Comparison of ENCODE assay signal across 10 cellular contexts in the genomic region with DNA sequence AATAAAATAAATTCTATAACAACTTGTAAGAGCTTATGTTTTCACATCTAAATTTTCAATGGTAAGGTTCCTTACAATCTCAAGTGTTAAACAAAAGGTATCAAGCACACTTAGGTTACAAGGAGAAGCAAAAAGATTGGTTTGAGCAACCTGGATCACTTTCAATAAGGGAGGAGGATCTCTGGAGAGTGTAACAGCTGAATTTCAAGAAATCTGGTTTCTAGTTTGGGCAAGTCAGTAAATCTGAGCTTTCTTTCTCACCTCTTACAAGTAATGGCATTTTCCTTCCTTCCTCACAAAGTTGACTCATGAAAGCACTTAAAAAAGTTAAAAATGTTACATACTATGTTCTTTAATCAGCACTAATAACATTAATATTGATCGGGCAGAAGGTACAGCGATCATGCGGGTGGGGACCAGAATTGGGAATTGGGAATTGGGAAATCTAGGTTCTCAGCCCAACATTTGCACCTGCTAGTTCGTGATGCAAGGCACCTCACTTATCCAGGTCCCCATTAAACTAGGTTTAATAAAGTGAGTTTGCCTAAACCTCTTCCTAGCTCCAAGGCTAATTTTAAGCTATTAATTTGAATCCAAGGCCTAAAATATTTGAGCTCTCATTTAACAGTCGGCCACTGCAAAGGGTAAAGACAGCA. TPM values are rescaled to one million over a fixed set of nuclear protein-coding genes. Genes with fewer than 3 reads are reported as not detected.
DNase-seq lines count a peak whose midpoint lies in the region; ATAC-seq and TF ChIP-seq lines count a peak whose summit lies in the region.
"Had no signal": no experiment of that assay in that cellular context is flagged by ENCODE, and none has a peak within 500 bp of the region (broad histone marks: within the 10 kb centered on the region; RNA-seq: fewer than 3 reads in every experiment).

No MANE protein-coding gene starts in this region.

- peaks cover 11% of the 10 kb centered on the region for H3K36me3 Mint-ChIP-seq in CD8-positive, alpha-beta T cell
- H3K36me3 Mint-ChIP-seq in natural killer cell treated with Interleukin-12 subunit alpha and Interleukin-12 subunit beta and Interleukin-15 and Interleukin-18, amount 100 ng/mL, for 72 hours: peaks cover 18% of the 10 kb centered on the region

- CTCF ChIA-PET in CD8-positive, alpha-beta T cell (lab: Charles Lee): interaction anchor here (0.7 to 1.4 kb wide), 4 partner anchors 15 to 45 kb away, joined by 3 to 5 read pairs (median 4); no protein-coding TSS in a partner anchor

- H3K4me3 Mint-ChIP-seq in CD8-positive, alpha-beta T cell: no peak overlapping the region
- peak overlapping the region; percentile 89 for H3K4me3 Mint-ChIP-seq in natural killer cell treated with Interleukin-12 subunit alpha and Interleukin-12 subunit beta and Interleukin-15 and Interleukin-18, amount 100 ng/mL, for 72 hours

- H3K36me3 ChIP-seq in CD8-positive, alpha-beta T cell (ENCODE audit: insufficient read depth, low read length): no peaks in the 10 kb centered on the region
- H3K36me3 ChIP-seq in MG63: peaks cover 69% of the 10 kb centered on the region

- no peak overlapping the region for H3K4me3 ChIP-seq in CD8-positive, alpha-beta T cell (ENCODE audit: low read depth, low read length)
- peak overlapping the region; percentile 82 for H3K4me3 ChIP-seq in MG63
- H3K4me3 ChIP-seq in coronary artery: peak overlapping the region; percentile 13

- intact Hi-C loops in CD8-positive, alpha-beta T cell (cut with DNase I, micrococcal nuclease): loop anchor here in 1 of 2 experiments (5.0 kb wide), 1 partner anchor 520 kb away; a partner anchor contains a TSS

- no peak for DNase-seq in CD8-positive, alpha-beta T cell
- DNase-seq in MG63: no peak
- DNase-seq in coronary artery (ENCODE audit: low spot score): no peak
- DNase-seq in natural killer cell treated with Interleukin-12 subunit alpha and Interleukin-12 subunit beta and Interleukin-15 and Interleukin-18, amount 100 ng/mL, for 72 hours (ENCODE audit: low spot score): no peak
- DNase-seq in inferior parietal cortex (ENCODE audit: extremely low spot score): no peak
- DNase-seq in SHP77 (lab: John Stamatoyannopoulos, UW): no peak
- no peak for DNase-seq in nucleus accumbens (lab: John Stamatoyannopoulos, UW)
- DNase-seq: islet precursor cell, NCI-H446 treated with DMSO at 0.1 percent for 48 hours had no signal

- H3K27me3 ChIP-seq in CD8-positive, alpha-beta T cell (ENCODE audit: insufficient read depth, low read length): no peaks in the 10 kb centered on the region
- H3K27me3 ChIP-seq in MG63: no peaks in the 10 kb centered on the region

- H3K4me1 ChIP-seq in CD8-positive, alpha-beta T cell (ENCODE audit: insufficient read depth, low read length): peaks cover 35% of the 10 kb centered on the region

- peaks cover 63% of the 10 kb centered on the region for H3K4me1 Mint-ChIP-seq in CD8-positive, alpha-beta T cell (ENCODE audit: low read depth)
- peaks cover 42 to 44% of the 10 kb centered on the region in 2 donors for H3K4me1 Mint-ChIP-seq in natural killer cell treated with Interleukin-12 subunit alpha and Interleukin-12 subunit beta and Interleukin-15 and Interleukin-18, amount 100 ng/mL, for 72 hours (ENCODE audit: low read depth in 2 of 2)

- no peaks in the 10 kb centered on the region for H3K9me3 Mint-ChIP-seq in CD8-positive, alpha-beta T cell
- H3K9me3 Mint-ChIP-seq in natural killer cell treated with Interleukin-12 subunit alpha and Interleukin-12 subunit beta and Interleukin-15 and Interleukin-18, amount 100 ng/mL, for 72 hours: no peaks in the 10 kb centered on the region

- no peaks in the 10 kb centered on the region for H3K9me3 ChIP-seq in CD8-positive, alpha-beta T cell (ENCODE audit: low read length)
- no peaks in the 10 kb centered on the region for H3K9me3 ChIP-seq in MG63

- TF ChIP-seq CTCF in CD8-positive, alpha-beta T cell (IDR thresholded peaks at IDR 0.05): no peak
- TF ChIP-seq CTCF in coronary artery (IDR thresholded peaks at IDR 0.05): no peak

- H3K27me3 Mint-ChIP-seq in CD8-positive, alpha-beta T cell (ENCODE audit: low read depth): no peaks in the 10 kb centered on the region
- H3K27me3 Mint-ChIP-seq in natural killer cell treated with Interleukin-12 subunit alpha and Interleukin-12 subunit beta and Interleukin-15 and Interleukin-18, amount 100 ng/mL, for 72 hours: no peaks in the 10 kb centered on the region

- no peak overlapping the region for H3K27ac ChIP-seq in CD8-positive, alpha-beta T cell (ENCODE audit: low read depth, low read length)
- no peak overlapping the region for H3K27ac ChIP-seq in coronary artery

- H3K27ac Mint-ChIP-seq in CD8-positive, alpha-beta T cell: peak overlapping the region; percentile 30
- H3K27ac Mint-ChIP-seq in natural killer cell treated with Interleukin-12 subunit alpha and Interleukin-12 subunit beta and Interleukin-15 and Interleukin-18, amount 100 ng/mL, for 72 hours: peak overlapping the region; percentile 72 to 84

- POLR2A ChIA-PET in CD8-positive, alpha-beta T cell (lab: Charles Lee): interaction anchor here (1.1 to 1.4 kb wide), 2 partner anchors 28 to 29 kb away, joined by 3 read pairs; a partner anchor contains a TSS

- no peak for ATAC-seq in CD8-positive, alpha-beta T cell
- ATAC-seq in natural killer cell treated with Interleukin-12 subunit alpha and Interleukin-12 subunit beta and Interleukin-15 and Interleukin-18, amount 100 ng/mL, for 72 hours: no peak
- ATAC-seq in GM18873 (IDR thresholded peaks at IDR 0.05; ENCODE audit: low FRiP score, unreplicated experiment): no peak

RNA-seq across cellular contexts. Expression of a gene that starts 3.1 kb away (rescaled TPM):
- total RNA-seq in CD8-positive, alpha-beta T cell: 10 to 100 TPM; 70.5 to 95.3 TPM
- 228 and 336 TPM in 2 replicates for total RNA-seq in MG63 (2014; rRNA removed; shearing (Covaris generic); ENCODE audit: low replicate concordance)
- total RNA-seq in natural killer cell treated with Interleukin-12 subunit alpha and Interleukin-12 subunit beta and Interleukin-15 and Interleukin-18, amount 100 ng/mL, for 72 hours: 100 to 1,000 TPM in 1 of 2 donors, 10 to 100 TPM in 1; 95.1 to 156 TPM

RNA-seq across cellular contexts. Expression of a gene that starts 28.4 kb away (rescaled TPM):
- total RNA-seq in CD8-positive, alpha-beta T cell: 10 to 100 TPM; 14.0 to 15.9 TPM
- 13.6 and 18.5 TPM in 2 replicates for total RNA-seq in MG63 (2014; rRNA removed; shearing (Covaris generic); ENCODE audit: low replicate concordance)
- 100 to 1,000 TPM; 109 to 217 TPM for total RNA-seq in natural killer cell treated with Interleukin-12 subunit alpha and Interleukin-12 subunit beta and Interleukin-15 and Interleukin-18, amount 100 ng/mL, for 72 hours
